Comparison of ENCODE assay signal across 10 cellular contexts in the genomic region with DNA sequence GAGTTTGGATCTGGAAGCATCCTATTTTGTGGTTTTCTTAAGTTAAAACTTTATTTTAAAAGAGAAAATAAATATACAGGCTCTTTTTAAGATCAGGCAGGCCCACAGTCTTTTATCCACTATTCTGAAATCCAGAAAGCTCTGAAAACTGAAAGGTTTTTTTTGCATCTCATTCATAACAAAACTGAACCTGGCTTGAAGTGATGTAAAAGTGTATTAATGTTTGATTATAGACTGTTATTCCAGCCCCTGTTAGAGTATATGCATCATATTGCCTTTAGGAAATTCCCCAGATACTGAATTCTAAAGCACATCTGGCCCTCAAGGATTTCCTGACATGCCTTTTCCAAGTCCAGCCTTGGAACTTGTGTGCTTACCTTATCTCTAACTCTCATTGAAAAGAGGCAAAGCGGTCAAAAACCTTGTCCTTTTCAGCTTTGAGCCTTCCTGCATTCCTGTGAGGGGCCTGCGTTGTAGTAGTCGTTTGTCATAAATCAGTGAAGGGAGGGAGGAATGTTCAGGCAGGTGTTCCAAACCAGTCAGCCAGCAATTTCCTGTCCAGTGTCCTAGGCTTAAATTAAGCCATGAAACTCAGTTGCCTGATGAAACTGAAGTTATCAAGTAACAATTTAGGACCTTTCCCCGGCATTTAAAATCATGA.
DNase-seq lines count a peak whose midpoint lies in the region; ATAC-seq, FAIRE-seq and TF ChIP-seq lines count a peak whose summit lies in the region.
"Had no signal": no experiment of that assay in that cellular context is flagged by ENCODE, and none has a peak within 500 bp of the region (broad histone marks: within the 10 kb centered on the region; RNA-seq: fewer than 3 reads in every experiment).

No MANE protein-coding gene starts in this region.

- peaks cover 3% of the 10 kb centered on the region for H4K20me1 ChIP-seq in astrocyte (ENCODE audit: insufficient read depth, low read length)

- peak overlapping the region; percentile 77 for H3K27ac Mint-ChIP-seq in astrocyte (ENCODE audit: unreplicated experiment)
- H3K27ac Mint-ChIP-seq in activated naive CD8-positive, alpha-beta T cell treated with anti-CD3 and anti-CD28 coated beads for 36 hours = no peak overlapping the region
- H3K27ac Mint-ChIP-seq: activated naive CD8-positive, alpha-beta T cell treated with anti-CD3 and anti-CD28 coated beads, Interleukin-2, amount 50 U/mL, for 24 hours had no signal

- TF ChIP-seq POLR2A in heart left ventricle (IDR thresholded peaks at IDR 0.05) = no peak

- ATAC-seq in HG02678 (IDR thresholded peaks at IDR 0.05; ENCODE audit: unreplicated experiment) = peak; percentile 55
- no peak for ATAC-seq in heart left ventricle
- ATAC-seq: activated naive CD8-positive, alpha-beta T cell treated with anti-CD3 and anti-CD28 coated beads, Interleukin-2, amount 50 U/mL, for 24 hours had no signal

- peaks cover 34% of the 10 kb centered on the region for H3K4me1 ChIP-seq in astrocyte (ENCODE audit: insufficient read depth, low read length)
- H3K4me1 ChIP-seq in heart left ventricle = peaks cover 0 to 28% (median 11%) of the 10 kb centered on the region in 12 donors

- 50 to 64% (median 53%) methylated on average over 4 of the region's 4 CpGs for WGBS in heart left ventricle, 4 donors

- H3K27me3 ChIP-seq in astrocyte (ENCODE audit: insufficient read depth, low read length) = no peaks in the 10 kb centered on the region
- no peaks in the 10 kb centered on the region for H3K27me3 ChIP-seq in heart left ventricle
- H3K27me3 ChIP-seq: dorsolateral prefrontal cortex had no signal

- H3K4me3 Mint-ChIP-seq in astrocyte (ENCODE audit: unreplicated experiment) = no peak overlapping the region
- no peak overlapping the region for H3K4me3 Mint-ChIP-seq in activated naive CD8-positive, alpha-beta T cell treated with anti-CD3 and anti-CD28 coated beads for 36 hours
- H3K4me3 Mint-ChIP-seq: activated naive CD8-positive, alpha-beta T cell treated with anti-CD3 and anti-CD28 coated beads, Interleukin-2, amount 50 U/mL, for 24 hours had no signal

- H3K9ac ChIP-seq in astrocyte (ENCODE audit: low read length) = no peak overlapping the region

- no peak overlapping the region for H2AFZ ChIP-seq in astrocyte (ENCODE audit: low read depth, low read length)

- H3K27me3 Mint-ChIP-seq in astrocyte (ENCODE audit: low read depth, unreplicated experiment) = no peaks in the 10 kb centered on the region
- H3K27me3 Mint-ChIP-seq in activated naive CD8-positive, alpha-beta T cell treated with anti-CD3 and anti-CD28 coated beads for 36 hours = no peaks in the 10 kb centered on the region
- H3K27me3 Mint-ChIP-seq: activated naive CD8-positive, alpha-beta T cell treated with anti-CD3 and anti-CD28 coated beads, Interleukin-2, amount 50 U/mL, for 24 hours had no signal

- TF ChIP-seq CTCF in astrocyte (IDR thresholded peaks at IDR 0.05; ENCODE audit: insufficient read depth, low read depth, low read length) (no peak), heart left ventricle (IDR thresholded peaks at IDR 0.05) (no peak)

- peaks cover 5% of the 10 kb centered on the region for H3K36me3 Mint-ChIP-seq in astrocyte (ENCODE audit: low read depth, unreplicated experiment)
- peaks cover 30% of the 10 kb centered on the region for H3K36me3 Mint-ChIP-seq in activated naive CD8-positive, alpha-beta T cell treated with anti-CD3 and anti-CD28 coated beads for 36 hours

- H3K9me3 ChIP-seq in astrocyte (ENCODE audit: insufficient read depth, low read depth, low read length) (no peaks in the 10 kb centered on the region), heart left ventricle (no peaks in the 10 kb centered on the region)

- no peaks in the 10 kb centered on the region for H3K36me3 ChIP-seq in astrocyte (ENCODE audit: insufficient read depth, low read length)
- H3K36me3 ChIP-seq in heart left ventricle = no peaks in the 10 kb centered on the region

- H3K27ac ChIP-seq in astrocyte (ENCODE audit: low read depth, low read length) = peak overlapping the region; percentile 13
- no peak overlapping the region for H3K27ac ChIP-seq in heart left ventricle
- H3K27ac ChIP-seq: dorsolateral prefrontal cortex had no signal

- H3K79me2 ChIP-seq in astrocyte (ENCODE audit: insufficient read depth, low read length) = peaks cover 10% of the 10 kb centered on the region

- no peak overlapping the region for H3K4me3 ChIP-seq in astrocyte (ENCODE audit: insufficient read depth, low read depth, low read length)
- no peak overlapping the region for H3K4me3 ChIP-seq in heart left ventricle
- H3K4me3 ChIP-seq: dorsolateral prefrontal cortex had no signal

- peaks cover 2% of the 10 kb centered on the region for H3K9me3 Mint-ChIP-seq in astrocyte (ENCODE audit: unreplicated experiment)
- peaks cover 3% of the 10 kb centered on the region for H3K9me3 Mint-ChIP-seq in activated naive CD8-positive, alpha-beta T cell treated with anti-CD3 and anti-CD28 coated beads for 36 hours

- intact Hi-C loops in heart left ventricle (cut with DNase I) = no loop called here

- peak overlapping the region; percentile 33 for H3K4me2 ChIP-seq in astrocyte (ENCODE audit: low read length)

- FAIRE-seq in astrocyte (lab: Jason Lieb, UNC) (no peak), urothelium cell line (lab: Jason Lieb, UNC) (no peak)

- H3K4me1 Mint-ChIP-seq in astrocyte (ENCODE audit: low read depth, unreplicated experiment) = peaks cover 51% of the 10 kb centered on the region
- peaks cover 29% of the 10 kb centered on the region for H3K4me1 Mint-ChIP-seq in activated naive CD8-positive, alpha-beta T cell treated with anti-CD3 and anti-CD28 coated beads for 36 hours

- DNase-seq in astrocyte (ENCODE audit: low read depth) (peak; percentile 76), kidney glomerular epithelial cell (lab: John Stamatoyannopoulos, UW) (peak; percentile 47), urothelium cell line (ENCODE audit: low spot score) (peak; percentile 36), medulla oblongata (ENCODE audit: extremely low spot score) (no peak), heart left ventricle (no peak)
- no peak for DNase-seq in activated naive CD8-positive, alpha-beta T cell treated with anti-CD3 and anti-CD28 coated beads for 36 hours
- DNase-seq: activated naive CD8-positive, alpha-beta T cell treated with anti-CD3 and anti-CD28 coated beads, Interleukin-2, amount 50 U/mL, for 24 hours; dorsolateral prefrontal cortex; stimulated activated CD4-positive, alpha-beta T cell treated with anti-CD3 and anti-CD28 coated beads, Interleukin-12 subunit alpha, Interleukin-12 subunit beta, amount 100 ng/mL, for 4 hours had no signal

Comparison
In these comparisons a context has a peak if more than half of its experiments do, and no peak if none do; other contexts are left out.
1. DNase-seq: peak in astrocyte (single experiment), kidney glomerular epithelial cell (single experiment) and urothelium cell line (single experiment); none in medulla oblongata (single experiment), activated naive CD8-positive, alpha-beta T cell treated with anti-CD3 and anti-CD28 coated beads for 36 hours (single experiment) and heart left ventricle (0 of 5).